Comparison of ENCODE assay signal across 17 cellular contexts in genomic region chr1:53581476-53581875, GRCh38.
DNase-seq lines count a peak whose midpoint lies in the region; ATAC-seq and TF ChIP-seq lines count a peak whose summit lies in the region.
"Had no signal": no experiment of that assay in that cellular context is flagged by ENCODE, and none has a peak within 500 bp of the region (broad histone marks: within the 10 kb centered on the region; RNA-seq: fewer than 3 reads in every experiment).

No MANE protein-coding gene starts in this region.

- no peaks in the 10 kb centered on the region for H3K9me3 ChIP-seq in osteoblast (ENCODE audit: low read depth, low read length)

- intact Hi-C loops in activated naive CD4-positive, alpha-beta T cell treated with anti-CD3 and anti-CD28 coated beads for 36 hours (cut with micrococcal nuclease), result no loop called here

- H3K4me1 ChIP-seq in osteoblast (ENCODE audit: insufficient read depth, low read length), result no peaks in the 10 kb centered on the region

- no peaks in the 10 kb centered on the region for H3K36me3 ChIP-seq in osteoblast (ENCODE audit: insufficient read depth, low read length)

- no peak for ATAC-seq in central memory CD8-positive, alpha-beta T cell (replicated peaks; ENCODE audit: extremely low read depth, poor library complexity, severe bottlenecking)
- no peak for ATAC-seq in HG03097 (IDR thresholded peaks at IDR 0.05; ENCODE audit: low FRiP score, unreplicated experiment)
- ATAC-seq: Panc1, Right ventricle myocardium inferior had no signal

- H3K4me2 ChIP-seq in osteoblast (ENCODE audit: insufficient read depth, low read length), result no peak overlapping the region

- no peaks in the 10 kb centered on the region for H3K79me2 ChIP-seq in osteoblast (ENCODE audit: insufficient read depth, low read length)

- H3K27me3 Mint-ChIP-seq in activated naive CD4-positive, alpha-beta T cell treated with anti-CD3 and anti-CD28 coated beads for 36 hours (ENCODE audit: low read depth), result no peaks in the 10 kb centered on the region
- H3K27me3 Mint-ChIP-seq in central memory CD8-positive, alpha-beta T cell, result no peaks in the 10 kb centered on the region
- H3K27me3 Mint-ChIP-seq in nephron (ENCODE audit: low read depth), result peaks cover 23% of the 10 kb centered on the region
- H3K27me3 Mint-ChIP-seq in type B pancreatic cell, result peaks cover 12% of the 10 kb centered on the region

- no peak overlapping the region for H3K4me3 ChIP-seq in osteoblast (ENCODE audit: insufficient read depth, low read length)

- H3K36me3 Mint-ChIP-seq in activated naive CD4-positive, alpha-beta T cell treated with anti-CD3 and anti-CD28 coated beads for 36 hours (ENCODE audit: low read depth), result no peaks in the 10 kb centered on the region
- peaks cover 2% of the 10 kb centered on the region for H3K36me3 Mint-ChIP-seq in central memory CD8-positive, alpha-beta T cell (ENCODE audit: insufficient read depth)
- H3K36me3 Mint-ChIP-seq in nephron (ENCODE audit: low read depth) (no peaks in the 10 kb centered on the region), type B pancreatic cell (no peaks in the 10 kb centered on the region)

- DNase-seq in activated naive CD4-positive, alpha-beta T cell treated with anti-CD3 and anti-CD28 coated beads for 36 hours, result peak; percentile 1
- no peak for DNase-seq in activated naive CD4-positive, alpha-beta T cell treated with anti-CD3 and anti-CD28 coated beads, Interleukin-2, amount 50 U/mL, for 16 hours
- no peak for DNase-seq in central memory CD8-positive, alpha-beta T cell (ENCODE audit: low spot score in 2 of 2)
- DNase-seq in type B pancreatic cell (ENCODE audit: extremely low spot score, unreplicated experiment) (peak; percentile 48), AML-193 (lab: John Stamatoyannopoulos, UW) (no peak), osteoblast (ENCODE audit: insufficient read length, low spot score, missing footprints) (no peak)
- DNase-seq: C1 segment of cervical spinal cord, GF-D8, GOT3, KBM-7, NCI-H1048, NCI-H146, NCI-H524 treated with DMSO at 0.1 percent for 48 hours had no signal

- H3K9me3 Mint-ChIP-seq in activated naive CD4-positive, alpha-beta T cell treated with anti-CD3 and anti-CD28 coated beads for 36 hours, result no peaks in the 10 kb centered on the region
- no peaks in the 10 kb centered on the region for H3K9me3 Mint-ChIP-seq in central memory CD8-positive, alpha-beta T cell
- H3K9me3 Mint-ChIP-seq in nephron (no peaks in the 10 kb centered on the region), type B pancreatic cell (no peaks in the 10 kb centered on the region)

- no peaks in the 10 kb centered on the region for H3K27me3 ChIP-seq in osteoblast (ENCODE audit: insufficient read depth, low read length)

- no peak overlapping the region for H3K27ac ChIP-seq in osteoblast (ENCODE audit: low read depth, low read length)

- CTCF ChIA-PET in activated naive CD4-positive, alpha-beta T cell treated with anti-CD3 and anti-CD28 coated beads for 36 hours (lab: Charles Lee), result interaction anchor here (1.6 kb wide), 1 partner anchor 9 kb away, joined by 3 read pairs; no protein-coding TSS in a partner anchor

- peaks cover 10% of the 10 kb centered on the region for H3K4me1 Mint-ChIP-seq in activated naive CD4-positive, alpha-beta T cell treated with anti-CD3 and anti-CD28 coated beads for 36 hours (ENCODE audit: low read depth)
- peaks cover 73% of the 10 kb centered on the region for H3K4me1 Mint-ChIP-seq in central memory CD8-positive, alpha-beta T cell
- H3K4me1 Mint-ChIP-seq in nephron (peaks cover 53% of the 10 kb centered on the region), type B pancreatic cell (ENCODE audit: unreplicated experiment) (peaks cover 51% of the 10 kb centered on the region)

- no peak overlapping the region for H3K4me3 Mint-ChIP-seq in activated naive CD4-positive, alpha-beta T cell treated with anti-CD3 and anti-CD28 coated beads for 36 hours
- no peak overlapping the region for H3K4me3 Mint-ChIP-seq in central memory CD8-positive, alpha-beta T cell
- no peak overlapping the region for H3K4me3 Mint-ChIP-seq in nephron
- H3K4me3 Mint-ChIP-seq in type B pancreatic cell, result no peak overlapping the region

- H2AFZ ChIP-seq in osteoblast (ENCODE audit: low read length), result no peak overlapping the region

- H3K27ac Mint-ChIP-seq in activated naive CD4-positive, alpha-beta T cell treated with anti-CD3 and anti-CD28 coated beads for 36 hours, result no peak overlapping the region
- H3K27ac Mint-ChIP-seq in central memory CD8-positive, alpha-beta T cell (ENCODE audit: low read depth), result peak overlapping the region; percentile 4
- H3K27ac Mint-ChIP-seq in nephron (peak overlapping the region in 2 of 3 experiments; percentile 17 to 76), type B pancreatic cell (no peak overlapping the region)

- H4K20me1 ChIP-seq in osteoblast (ENCODE audit: insufficient read depth, low read length), result peaks cover 17% of the 10 kb centered on the region

- TF ChIP-seq CTCF in nephron (IDR thresholded peaks at IDR 0.05; ENCODE audit: unreplicated experiment in 3 of 3), result no peak
- no peak for TF ChIP-seq CTCF in type B pancreatic cell (conservative IDR thresholded peaks at IDR 0.05)
- TF ChIP-seq CTCF in osteoblast (IDR thresholded peaks at IDR 0.05; ENCODE audit: extremely low read depth, low read depth, low read length), result no peak

Comparison
In these comparisons a context has a peak if more than half of its experiments do, and no peak if none do; other contexts are left out.
1. DNase-seq: peak in activated naive CD4-positive, alpha-beta T cell treated with anti-CD3 and anti-CD28 coated beads for 36 hours (single experiment) and type B pancreatic cell (single experiment); none in activated naive CD4-positive, alpha-beta T cell treated with anti-CD3 and anti-CD28 coated beads, Interleukin-2, amount 50 U/mL, for 16 hours (single experiment), central memory CD8-positive, alpha-beta T cell (0 of 2), AML-193 (0 of 2) and osteoblast (single experiment).
2. H3K27ac Mint-ChIP-seq: peak in central memory CD8-positive, alpha-beta T cell (single experiment) and nephron (2 of 3); none in activated naive CD4-positive, alpha-beta T cell treated with anti-CD3 and anti-CD28 coated beads for 36 hours (single experiment) and type B pancreatic cell (single experiment).